ENCODE assay signal across 14 cellular contexts in genomic region chr6:155274533-155274932, GRCh38. TPM values are rescaled to one million over a fixed set of nuclear protein-coding genes. Genes with fewer than 3 reads are reported as not detected.
A peak's percentile ranks its signal among the peaks of the same experiment; 100 is the strongest.
DNase-seq lines count a peak whose midpoint lies in the region; ATAC-seq, FAIRE-seq and TF ChIP-seq lines count a peak whose summit lies in the region.
"Had no signal": no experiment of that assay in that cellular context is flagged by ENCODE, and none has a peak within 500 bp of the region (broad histone marks: within the 10 kb centered on the region; RNA-seq: fewer than 3 reads in every experiment).

No MANE protein-coding gene starts in this region.

- TF ChIP-seq CTCF in heart right ventricle (IDR thresholded peaks at IDR 0.05) (no peak), breast epithelium (IDR thresholded peaks at IDR 0.05) (no peak), hepatocyte (IDR thresholded peaks at IDR 0.05; ENCODE audit: poor library complexity) (no peak)

- TF ChIP-seq POLR2A in breast epithelium (IDR thresholded peaks at IDR 0.05), result no peak

- H3K4me2 ChIP-seq in hepatocyte, result no peak overlapping the region

- intact Hi-C loops in heart right ventricle (cut with DNase I), result no loop called here
- intact Hi-C loops in Right ventricle myocardium inferior (cut with DNase I), result no loop called here
- intact Hi-C loops in breast epithelium (cut with DNase I; ENCODE audit: low total_unique reads), result no loop called here

- H3K4me3 ChIP-seq in heart right ventricle, result no peak overlapping the region
- no peak overlapping the region for H3K4me3 ChIP-seq in breast epithelium
- no peak overlapping the region for H3K4me3 ChIP-seq in hepatocyte

- H3K27ac ChIP-seq in heart right ventricle, result peak overlapping the region in 7 of 10 donors; percentile 7 to 37 (median 28)
- H3K27ac ChIP-seq in breast epithelium, result peak overlapping the region; percentile 6 to 80
- peak overlapping the region; percentile 44 for H3K27ac ChIP-seq in hepatocyte

- H3K4me1 ChIP-seq in heart right ventricle (peaks cover 10 to 73% (median 40%) of the 10 kb centered on the region in 9 donors), breast epithelium (no peaks in the 10 kb centered on the region), hepatocyte (ENCODE audit: insufficient read depth) (peaks cover 27% of the 10 kb centered on the region)

- no peaks in the 10 kb centered on the region for H4K20me1 ChIP-seq in hepatocyte (ENCODE audit: insufficient read depth, poor library complexity, severe bottlenecking)

- H3K36me3 ChIP-seq in heart right ventricle, result peaks cover 0 to 25% (median 0%) of the 10 kb centered on the region in 9 donors
- no peaks in the 10 kb centered on the region for H3K36me3 ChIP-seq in breast epithelium
- no peaks in the 10 kb centered on the region for H3K36me3 ChIP-seq in hepatocyte (replicated peaks; ENCODE audit: insufficient read depth, low read depth)

- H3K9me2 ChIP-seq in hepatocyte (replicated peaks; ENCODE audit: insufficient read depth), result no peaks in the 10 kb centered on the region

- no peak for FAIRE-seq in urothelium cell line (lab: Jason Lieb, UNC)

- H3K9me3 ChIP-seq in heart right ventricle (no peaks in the 10 kb centered on the region), breast epithelium (no peaks in the 10 kb centered on the region), hepatocyte (ENCODE audit: low read depth) (no peaks in the 10 kb centered on the region)

- no peaks in the 10 kb centered on the region for H3K79me2 ChIP-seq in hepatocyte

- H2AFZ ChIP-seq in hepatocyte, result no peak overlapping the region

- DNase-seq in heart right ventricle, result no peak
- DNase-seq in Right ventricle myocardium inferior (ENCODE audit: missing footprints), result no peak
- peak in 1 of 2 donors; percentile 70 for DNase-seq in breast epithelium (ENCODE audit: low spot score in 2 of 2)
- no peak for DNase-seq in hepatocyte (ENCODE audit: low spot score)
- peak; percentile 25 for DNase-seq in urothelium cell line (ENCODE audit: low spot score)
- no peak for DNase-seq in germinal center (ENCODE audit: low spot score)
- DNase-seq: 8988T; cerebellar nuclear complex; naive thymus-derived CD4-positive, alpha-beta T cell; NCI-H446 had no signal

- 48 to 65% methylated on average over 1 of the region's 1 CpG for WGBS in heart right ventricle, 2 donors
- WGBS in hepatocyte (ENCODE audit: low lambda C conversion rate, missing lambda C conversion rate), result 89% methylated on average over 1 of the region's 1 CpG

- H3K27me3 ChIP-seq in heart right ventricle, result no peaks in the 10 kb centered on the region
- H3K27me3 ChIP-seq in breast epithelium, result no peaks in the 10 kb centered on the region
- no peaks in the 10 kb centered on the region for H3K27me3 ChIP-seq in hepatocyte

- ATAC-seq in heart right ventricle, result peak in 1 of 8 donors; percentile 49
- ATAC-seq in Right ventricle myocardium inferior, result no peak
- ATAC-seq in HG02938 (IDR thresholded peaks at IDR 0.05; ENCODE audit: unreplicated experiment), result no peak
- ATAC-seq in HG03108 (IDR thresholded peaks at IDR 0.05; ENCODE audit: unreplicated experiment), result no peak
- ATAC-seq: activated CD4-positive, CD25-positive, alpha-beta regulatory T cell treated with anti-CD3 and anti-CD28 coated beads, Interleukin-2, amount 50 U/mL, for 24 hours; naive thymus-derived CD4-positive, alpha-beta T cell had no signal

RNA-seq across cellular contexts. Expression of gene CLDN20, which starts 10.7 kb away (rescaled TPM):
- total RNA-seq in heart right ventricle (not detected), Right ventricle myocardium inferior (0.19 TPM), breast epithelium (not detected), hepatocyte (not detected in 2 replicates)
- polyA plus RNA-seq in heart right ventricle (not detected), hepatocyte (0.38 and 0.56 TPM in 2 replicates)
- total RNA-seq: naive thymus-derived CD4-positive, alpha-beta T cell; SK-MEL-5 had no signal
- polyA plus RNA-seq: naive thymus-derived CD4-positive, alpha-beta T cell had no signal

RNA-seq across cellular contexts. Expression of gene TFB1M, which starts 39.8 kb away (rescaled TPM):
- total RNA-seq in heart right ventricle (10 to 100 TPM; 12.8 to 23.1 (median 17.9) TPM), Right ventricle myocardium inferior (17.9 TPM), breast epithelium (10 to 100 TPM in 2 of 3 donors, 1 to 10 TPM in 1; 9.9 to 28.5 (median 18.4) TPM), hepatocyte (11.2 and 16.4 TPM in 2 replicates)
- polyA plus RNA-seq in heart right ventricle (10 to 100 TPM in 1 of 2 donors, 1 to 10 TPM in 1; 9.7 to 21.5 TPM), hepatocyte (10.3 and 14.9 TPM in 2 replicates)
